Comparison of ENCODE assay signal across 16 cellular contexts in the genomic region with DNA sequence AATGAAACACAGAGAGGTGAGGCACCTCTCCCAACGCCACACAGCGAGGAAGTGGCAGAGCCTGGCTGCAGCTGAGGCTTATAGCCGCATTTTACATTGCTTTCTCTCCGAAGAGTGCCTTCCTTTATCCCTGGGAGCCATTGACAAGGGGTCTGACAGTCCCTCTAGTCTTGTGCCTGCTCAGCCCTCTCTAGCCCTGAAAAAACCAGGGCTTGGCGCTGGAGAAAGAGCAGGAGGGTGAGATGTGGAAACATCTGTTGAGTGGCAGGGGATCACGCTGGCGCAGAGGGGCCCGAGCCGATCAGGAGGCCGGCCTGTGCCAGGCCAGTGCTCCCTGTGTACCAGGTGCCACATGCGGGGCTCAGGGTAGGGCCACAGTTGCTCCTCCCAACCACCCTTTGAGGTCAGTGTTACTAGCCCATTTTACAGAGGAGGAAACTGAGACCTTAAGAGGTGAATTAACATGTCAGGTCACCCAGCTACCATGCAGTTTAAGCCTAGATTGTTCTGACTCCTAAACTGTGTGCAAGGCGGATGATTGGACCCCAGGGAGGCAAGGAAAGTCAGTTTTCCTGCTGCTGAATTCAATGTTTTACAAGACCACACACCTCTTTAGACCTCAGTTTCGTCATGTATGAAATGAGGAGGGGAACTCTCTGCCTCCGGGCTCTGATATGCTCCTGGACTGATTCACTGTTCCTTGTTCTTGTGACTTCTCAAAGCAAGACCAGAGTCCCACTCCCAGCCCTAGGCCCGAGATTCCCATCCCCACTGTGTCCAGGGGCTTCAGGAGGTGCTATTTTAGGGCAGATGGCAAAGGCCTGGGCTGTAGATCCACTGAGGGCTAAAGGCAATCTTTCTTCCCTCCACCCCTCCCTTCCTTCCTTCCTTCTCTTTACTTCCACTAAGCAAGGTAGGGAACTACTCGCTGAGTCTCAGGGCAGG. TPM values are rescaled to one million over a fixed set of nuclear protein-coding genes. Genes with fewer than 3 reads are reported as not detected.
DNase-seq lines count a peak whose midpoint lies in the region; ATAC-seq, FAIRE-seq and TF ChIP-seq lines count a peak whose summit lies in the region.
"Had no signal": no experiment of that assay in that cellular context is flagged by ENCODE, and none has a peak within 500 bp of the region (broad histone marks: within the 10 kb centered on the region; RNA-seq: fewer than 3 reads in every experiment).

No MANE protein-coding gene starts in this region.

- H3K27ac Mint-ChIP-seq in T-helper 2 cell treated with Interferon-gamma antibody and Interleukin-4, amounts not matched to agents 5 μg/mL and 100 μg/mL, for 36 hours, result peak overlapping the region; percentile 76
- H3K27ac Mint-ChIP-seq in activated T-cell treated with anti-CD3 and anti-CD28 coated beads, Interleukin-2, amount 50 U/mL, for 72 hours, result peak overlapping the region; percentile 73
- peak overlapping the region in 9 of 10 donors; percentile 29 to 91 (median 81) for H3K27ac Mint-ChIP-seq in naive thymus-derived CD8-positive, alpha-beta T cell

- H3K36me3 Mint-ChIP-seq in T-helper 2 cell treated with Interferon-gamma antibody and Interleukin-4, amounts not matched to agents 5 μg/mL and 100 μg/mL, for 36 hours (ENCODE audit: low read depth), result peaks cover 59% of the 10 kb centered on the region
- peaks cover 32 to 55% of the 10 kb centered on the region in 2 donors for H3K36me3 Mint-ChIP-seq in activated T-cell treated with anti-CD3 and anti-CD28 coated beads, Interleukin-2, amount 50 U/mL, for 72 hours (ENCODE audit: insufficient read depth in 2 of 2)
- peaks cover 0 to 12% (median 5%) of the 10 kb centered on the region in 3 donors for H3K36me3 Mint-ChIP-seq in naive thymus-derived CD8-positive, alpha-beta T cell

- DNase-seq in T-helper 2 cell treated with Interferon-gamma antibody and Interleukin-4, amounts not matched to agents 5 μg/mL and 100 μg/mL, for 36 hours (ENCODE audit: low spot score), result no peak
- DNase-seq in T-helper 2 cell, result no peak
- no peak for DNase-seq in GM12891 (ENCODE audit: insufficient read length, low spot score)
- DNase-seq in activated T-cell treated with anti-CD3 and anti-CD28 coated beads, Interleukin-2, amount 50 U/mL, for 72 hours, result no peak
- no peak for DNase-seq in naive thymus-derived CD8-positive, alpha-beta T cell
- no peak for DNase-seq in foreskin fibroblast
- DNase-seq in NCI-H2029 (lab: John Stamatoyannopoulos, UW), result no peak
- DNase-seq: 8988T, NCI-H1105 treated with DMSO at 0.1 percent for 48 hours, NCI-H2171 treated with DMSO at 0.1 percent for 48 hours had no signal

- ATAC-seq in activated T-cell treated with anti-CD3 and anti-CD28 coated beads, Interleukin-2, amount 50 U/mL, for 72 hours (replicated peaks in 1 of 2), result no peak
- no peak for ATAC-seq in naive thymus-derived CD8-positive, alpha-beta T cell
- no peak for ATAC-seq in HG02588 (IDR thresholded peaks at IDR 0.05; ENCODE audit: unreplicated experiment)
- ATAC-seq: gastroesophageal sphincter had no signal

- H3K27me3 Mint-ChIP-seq in T-helper 2 cell treated with Interferon-gamma antibody and Interleukin-4, amounts not matched to agents 5 μg/mL and 100 μg/mL, for 36 hours (ENCODE audit: low read depth), result no peaks in the 10 kb centered on the region
- H3K27me3 Mint-ChIP-seq in activated T-cell treated with anti-CD3 and anti-CD28 coated beads, Interleukin-2, amount 50 U/mL, for 72 hours (ENCODE audit: low read depth), result no peaks in the 10 kb centered on the region
- no peaks in the 10 kb centered on the region for H3K27me3 Mint-ChIP-seq in naive thymus-derived CD8-positive, alpha-beta T cell

- peaks cover 82% of the 10 kb centered on the region for H3K4me1 Mint-ChIP-seq in T-helper 2 cell treated with Interferon-gamma antibody and Interleukin-4, amounts not matched to agents 5 μg/mL and 100 μg/mL, for 36 hours (ENCODE audit: low read depth)
- peaks cover 92% of the 10 kb centered on the region for H3K4me1 Mint-ChIP-seq in activated T-cell treated with anti-CD3 and anti-CD28 coated beads, Interleukin-2, amount 50 U/mL, for 72 hours (ENCODE audit: low read depth)
- H3K4me1 Mint-ChIP-seq in naive thymus-derived CD8-positive, alpha-beta T cell, result peaks cover 45 to 98% (median 92%) of the 10 kb centered on the region in 4 donors

- H3K9me3 Mint-ChIP-seq in T-helper 2 cell treated with Interferon-gamma antibody and Interleukin-4, amounts not matched to agents 5 μg/mL and 100 μg/mL, for 36 hours, result no peaks in the 10 kb centered on the region
- H3K9me3 Mint-ChIP-seq in activated T-cell treated with anti-CD3 and anti-CD28 coated beads, Interleukin-2, amount 50 U/mL, for 72 hours, result no peaks in the 10 kb centered on the region
- H3K9me3 Mint-ChIP-seq in naive thymus-derived CD8-positive, alpha-beta T cell, result no peaks in the 10 kb centered on the region

- peak; percentile 74 for FAIRE-seq in GM12891 (lab: Jason Lieb, UNC)
- FAIRE-seq: astrocyte had no signal

- no peak for TF ChIP-seq CTCF in foreskin fibroblast (IDR thresholded peaks at IDR 0.05; ENCODE audit: low read depth, low read length)

- peak overlapping the region; percentile 86 for H3K4me3 Mint-ChIP-seq in T-helper 2 cell treated with Interferon-gamma antibody and Interleukin-4, amounts not matched to agents 5 μg/mL and 100 μg/mL, for 36 hours
- peak overlapping the region; percentile 83 to 89 for H3K4me3 Mint-ChIP-seq in activated T-cell treated with anti-CD3 and anti-CD28 coated beads, Interleukin-2, amount 50 U/mL, for 72 hours
- peak overlapping the region in 7 of 10 donors; percentile 26 to 69 (median 42) for H3K4me3 Mint-ChIP-seq in naive thymus-derived CD8-positive, alpha-beta T cell

- POLR2A ChIA-PET in naive thymus-derived CD8-positive, alpha-beta T cell (lab: Charles Lee), result interaction anchor here (0.9 to 2.8 kb wide), 3 partner anchors 11 to 65 kb away, joined by 3 to 9 read pairs (median 7); no protein-coding TSS in a partner anchor

- no peak overlapping the region for H3K4me3 ChIP-seq in foreskin fibroblast (ENCODE audit: low read depth in 1 of 2, low read length in 2 of 2)
- H3K4me3 ChIP-seq: coronary artery, gastroesophageal sphincter, skin epidermis, tibial nerve had no signal

- TF ChIP-seq POLR2A in GM12891 (IDR thresholded peaks at IDR 0.05; ENCODE audit: low read depth, low read length), result no peak

TF ChIP-seq in GM12891, 5 proteins besides CTCF, POLR2A, EP300 and RAD21:
- TF ChIP-seq PAX5 (IDR thresholded peaks at IDR 0.05; ENCODE audit: insufficient read depth, low read length, severe bottlenecking), result no peak

RNA-seq across cellular contexts. Expression of a gene that starts 28.0 kb away (rescaled TPM):
- polyA plus RNA-seq in GM12891 (2012; ENCODE audit: low read depth, missing spikeins), result 82.2 TPM
- total RNA-seq in activated T-cell treated with anti-CD3 and anti-CD28 coated beads, Interleukin-2, amount 50 U/mL, for 72 hours, result 100 to 1,000 TPM; 254 to 298 TPM
- total RNA-seq in naive thymus-derived CD8-positive, alpha-beta T cell, result 10 to 100 TPM; 87.1 to 95.3 TPM
- polyA plus RNA-seq in naive thymus-derived CD8-positive, alpha-beta T cell, result 10 to 100 TPM; 22.0 to 64.0 (median 54.0) TPM
